Comparison of ENCODE assay signal across 10 cellular contexts in the genomic region with DNA sequence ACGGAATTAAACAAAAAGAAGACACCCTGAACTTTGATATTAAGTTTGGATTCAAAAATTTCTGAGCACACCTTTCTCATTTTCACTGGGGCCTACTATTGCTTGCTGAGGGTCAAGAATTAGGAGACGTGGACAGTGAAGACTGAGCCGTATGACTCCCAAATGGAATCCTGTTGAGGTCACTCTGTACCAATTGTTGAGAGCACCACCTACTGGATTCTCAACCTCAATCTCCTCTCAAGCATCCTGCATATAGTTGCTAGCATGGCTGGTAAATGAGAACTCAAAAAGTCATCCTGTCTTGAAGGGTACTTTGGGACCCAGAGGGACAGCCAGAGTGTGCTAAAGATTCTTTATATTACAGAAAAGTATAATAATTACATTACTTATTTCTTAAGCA. TPM values are rescaled to one million over a fixed set of nuclear protein-coding genes. Genes with fewer than 3 reads are reported as not detected.
DNase-seq lines count a peak whose midpoint lies in the region; ATAC-seq and TF ChIP-seq lines count a peak whose summit lies in the region.
"Had no signal": no experiment of that assay in that cellular context is flagged by ENCODE, and none has a peak within 500 bp of the region (broad histone marks: within the 10 kb centered on the region; RNA-seq: fewer than 3 reads in every experiment).

No MANE protein-coding gene starts in this region.

- no peak overlapping the region for H3K4me3 Mint-ChIP-seq in activated T-cell treated with anti-CD3 and anti-CD28 coated beads, Interleukin-2, amount 50 U/mL, for 72 hours

- DNase-seq in OCI-M1 (lab: John Stamatoyannopoulos, UW), result peak; percentile 17
- DNase-seq in fibroblast of the aortic adventitia (ENCODE audit: low read depth), result peak; percentile 52
- DNase-seq in retinal pigment epithelial cell (ENCODE audit: low read depth), result no peak
- no peak for DNase-seq in activated CD8-positive, alpha-beta memory T cell treated with anti-CD3 and anti-CD28 coated beads, Interleukin-2, amount 50 U/mL, for 4 hours
- DNase-seq in activated naive CD4-positive, alpha-beta T cell treated with Interleukin-2 at 50 U/mL for 16 hours, result no peak
- no peak for DNase-seq in activated T-cell treated with anti-CD3 and anti-CD28 coated beads for 4 hours
- DNase-seq in activated T-cell treated with anti-CD3 and anti-CD28 coated beads, Interleukin-2, amount 50 U/mL, for 72 hours, result no peak

- peaks cover 7% of the 10 kb centered on the region for H3K27me3 Mint-ChIP-seq in activated T-cell treated with anti-CD3 and anti-CD28 coated beads, Interleukin-2, amount 50 U/mL, for 72 hours (ENCODE audit: low read depth)

- ATAC-seq in activated T-cell treated with anti-CD3 and anti-CD28 coated beads, Interleukin-2, amount 50 U/mL, for 72 hours (replicated peaks in 1 of 2), result no peak
- ATAC-seq: activated CD4-positive, CD25-positive, alpha-beta regulatory T cell treated with anti-CD3 and anti-CD28 coated beads, Interleukin-2, amount 50 U/mL, for 24 hours had no signal

- TF ChIP-seq CTCF in GM12875 (IDR thresholded peaks at IDR 0.05; ENCODE audit: borderline replicate concordance, insufficient read depth, low read depth, low read length) (0 out of 2 replicates have a peak, but pooled peaks have one; percentile 9), fibroblast of the aortic adventitia (IDR thresholded peaks at IDR 0.05; ENCODE audit: insufficient read depth, low read length) (peak; percentile 39), retinal pigment epithelial cell (conservative IDR thresholded peaks at IDR 0.05; ENCODE audit: low read depth, low read length) (peak; percentile 62)

- H3K4me3 ChIP-seq in GM12875 (ENCODE audit: low read depth, low read length) (no peak overlapping the region), fibroblast of the aortic adventitia (ENCODE audit: low read depth, low read length) (no peak overlapping the region), retinal pigment epithelial cell (ENCODE audit: low read length) (no peak overlapping the region)
- H3K4me3 ChIP-seq: skin epidermis had no signal

- peaks cover 8 to 11% of the 10 kb centered on the region in 2 donors for H3K36me3 Mint-ChIP-seq in activated T-cell treated with anti-CD3 and anti-CD28 coated beads, Interleukin-2, amount 50 U/mL, for 72 hours (ENCODE audit: insufficient read depth in 2 of 2)

- peaks cover 5 to 11% of the 10 kb centered on the region in 2 donors for H3K9me3 Mint-ChIP-seq in activated T-cell treated with anti-CD3 and anti-CD28 coated beads, Interleukin-2, amount 50 U/mL, for 72 hours

- H3K27ac Mint-ChIP-seq in activated T-cell treated with anti-CD3 and anti-CD28 coated beads, Interleukin-2, amount 50 U/mL, for 72 hours, result no peak overlapping the region

- no peaks in the 10 kb centered on the region for H3K4me1 Mint-ChIP-seq in activated T-cell treated with anti-CD3 and anti-CD28 coated beads, Interleukin-2, amount 50 U/mL, for 72 hours (ENCODE audit: low read depth)

RNA-seq across cellular contexts. Expression of a gene that starts 20.2 kb away (rescaled TPM):
- 28.5 and 38.4 TPM in 2 replicates for total RNA-seq in fibroblast of the aortic adventitia (ENCODE audit: low replicate concordance)
- total RNA-seq in activated T-cell treated with anti-CD3 and anti-CD28 coated beads, Interleukin-2, amount 50 U/mL, for 72 hours, result 10 to 100 TPM; 61.1 to 69.8 TPM

Comparison
In these comparisons a context has a peak if more than half of its experiments do, and no peak if none do; other contexts are left out.
1. CTCF ChIP-seq: peak in every context shown above with its lines; median percentile 62 in retinal pigment epithelial cell; 39 in fibroblast of the aortic adventitia; 9 in GM12875.
2. DNase-seq: peak in OCI-M1 (single experiment) and fibroblast of the aortic adventitia (single experiment); none in retinal pigment epithelial cell (single experiment), activated CD8-positive, alpha-beta memory T cell treated with anti-CD3 and anti-CD28 coated beads, Interleukin-2, amount 50 U/mL, for 4 hours (single experiment), activated naive CD4-positive, alpha-beta T cell treated with Interleukin-2 at 50 U/mL for 16 hours (single experiment), activated T-cell treated with anti-CD3 and anti-CD28 coated beads for 4 hours (single experiment) and activated T-cell treated with anti-CD3 and anti-CD28 coated beads, Interleukin-2, amount 50 U/mL, for 72 hours (0 of 2).